ENCODE assay signal across 18 cellular contexts in the genomic region with DNA sequence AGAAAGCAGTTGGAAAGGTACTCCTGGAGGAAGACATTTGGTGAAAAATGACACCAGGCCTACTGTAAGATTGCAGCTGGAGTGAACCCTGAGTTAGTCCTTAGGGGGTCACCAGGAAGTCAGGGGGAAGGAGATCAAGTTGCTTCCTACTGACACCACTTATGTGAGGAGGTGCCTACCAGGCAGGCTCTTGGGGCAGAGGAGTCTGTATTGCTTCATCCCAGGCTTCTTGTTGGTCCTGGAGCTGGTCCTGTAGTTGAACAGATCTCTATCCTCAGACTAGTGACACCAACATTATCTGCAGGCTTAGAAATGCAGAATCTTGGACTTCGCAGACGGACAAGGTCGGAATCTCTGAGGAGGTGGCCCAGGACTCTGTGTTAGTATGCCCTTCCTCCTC.
DNase-seq lines count a peak whose midpoint lies in the region; ATAC-seq, FAIRE-seq and TF ChIP-seq lines count a peak whose summit lies in the region.
"Had no signal": no experiment of that assay in that cellular context is flagged by ENCODE, and none has a peak within 500 bp of the region (broad histone marks: within the 10 kb centered on the region; RNA-seq: fewer than 3 reads in every experiment).

No MANE protein-coding gene starts in this region.

- no peak overlapping the region for H3K9ac ChIP-seq in HepG2 (ENCODE audit: insufficient read depth, low read depth, low read length)
- H3K9ac ChIP-seq in BLaER1 treated with 17β-estradiol and CSF1 and Interleukin-3, amounts not matched to agents 10 nM and 100 nM = peak overlapping the region; percentile 63 to 86 (median 80); a peak in 21 of 22 replicates
- H3K9ac ChIP-seq in MM.1S (ENCODE audit: low read length) = no peak overlapping the region
- H3K9ac ChIP-seq: GM23248 had no signal

- no peaks in the 10 kb centered on the region for H3K36me3 ChIP-seq in HepG2 (replicated peaks in 1 of 2; ENCODE audit: control insufficient read depth in 1 of 2, insufficient read depth in 2 of 2, low read length in 2 of 2)
- no peaks in the 10 kb centered on the region for H3K36me3 ChIP-seq in right lobe of liver
- H3K36me3 ChIP-seq in BLaER1 treated with 17β-estradiol and CSF1 and Interleukin-3, amounts not matched to agents 10 nM and 100 nM = no peaks in the 10 kb centered on the region; a peak in 1 of 22 replicates
- no peaks in the 10 kb centered on the region for H3K36me3 ChIP-seq in MM.1S (replicated peaks; ENCODE audit: insufficient read depth, low read length)

- CTCF ChIA-PET in HepG2 (lab: Yijun Ruan, JAX; ENCODE audit: low intra/inter-chr PET ratio, low total read pairs) = no interaction called here

- H3K4me3 Mint-ChIP-seq in naive B cell = peak overlapping the region in 5 of 8 donors; percentile 2 to 64 (median 42)
- H3K4me3 Mint-ChIP-seq: CD4-positive, alpha-beta memory T cell; H9 had no signal

- H3K79me2 ChIP-seq in HepG2 (ENCODE audit: insufficient read depth, low read length) (no peaks in the 10 kb centered on the region), MM.1S (ENCODE audit: low read length) (no peaks in the 10 kb centered on the region)

- no peak overlapping the region for H3K4me3 ChIP-seq in HepG2 (replicated peaks in 1 of 3; ENCODE audit: insufficient read depth in 1 of 3, low read depth in 2 of 3, low read length in 3 of 3)
- no peak overlapping the region for H3K4me3 ChIP-seq in right lobe of liver
- peak overlapping the region; percentile 39 to 59 (median 56) for H3K4me3 ChIP-seq in BLaER1 treated with 17β-estradiol and CSF1 and Interleukin-3, amounts not matched to agents 10 nM and 100 nM
- no peak overlapping the region for H3K4me3 ChIP-seq in MM.1S (ENCODE audit: low read length)
- H3K4me3 ChIP-seq: GM23248 had no signal

- DNase-seq in HepG2 (ENCODE audit: low spot score) (no peak), right lobe of liver (no peak), naive B cell (no peak), MM.1S (no peak), NCI-H128 (lab: John Stamatoyannopoulos, UW; ENCODE audit: unreplicated experiment) (no peak)
- DNase-seq: Calu3; CD4-positive, alpha-beta memory T cell; COR-L47; DMS79 treated with DMSO at 0.1 percent for 48 hours; GF-D8; GM23248; H9 had no signal

- H3F3A ChIP-seq in MM.1S (ENCODE audit: insufficient read depth, low read length) = no peaks in the 10 kb centered on the region

- H3K9me2 ChIP-seq in MM.1S (replicated peaks; ENCODE audit: insufficient read depth, low read length) = no peaks in the 10 kb centered on the region

- H3K4me1 ChIP-seq in HepG2 (ENCODE audit: insufficient read depth, low read length) (peaks cover 30% of the 10 kb centered on the region), right lobe of liver (peaks cover 0 to 3% (median 0%) of the 10 kb centered on the region in 4 donors), MM.1S (ENCODE audit: low read length) (no peaks in the 10 kb centered on the region)
- H3K4me1 ChIP-seq in BLaER1 treated with 17β-estradiol and CSF1 and Interleukin-3, amounts not matched to agents 10 nM and 100 nM = peaks cover 83 to 97% (median 93%) of the 10 kb centered on the region in 10 experiments

- H3K36me3 Mint-ChIP-seq in naive B cell = no peaks in the 10 kb centered on the region
- H3K36me3 Mint-ChIP-seq: CD4-positive, alpha-beta memory T cell had no signal

- H3K9me3 ChIP-seq in HepG2 (ENCODE audit: low read length) (no peaks in the 10 kb centered on the region), right lobe of liver (no peaks in the 10 kb centered on the region), MM.1S (replicated peaks; ENCODE audit: insufficient read depth, low read length) (no peaks in the 10 kb centered on the region)
- peaks cover 7 to 21% (median 14%) of the 10 kb centered on the region in 11 experiments; a peak in 21 of 22 replicates for H3K9me3 ChIP-seq in BLaER1 treated with 17β-estradiol and CSF1 and Interleukin-3, amounts not matched to agents 10 nM and 100 nM (replicated peaks in 1 of 11)

- FAIRE-seq in HepG2 (lab: Jason Lieb, UNC) = no peak
- FAIRE-seq: GM12891, GM18507, GM19239 had no signal

- no peak for TF ChIP-seq EP300 in HepG2 (IDR thresholded peaks at IDR 0.05; ENCODE audit: low read depth in 2 of 2, low read length in 2 of 2)
- no peak for TF ChIP-seq EP300 in HepG2 (CRISPR knock-in tag; IDR thresholded peaks at IDR 0.05; ENCODE audit: borderline replicate concordance)

- peaks cover 5 to 27% (median 27%) of the 10 kb centered on the region in 3 donors for H3K4me1 Mint-ChIP-seq in naive B cell

- H3K27me3 ChIP-seq in HepG2 (ENCODE audit: control insufficient read depth in 1 of 2, insufficient read depth in 2 of 2, low read length in 2 of 2) = no peaks in the 10 kb centered on the region
- H3K27me3 ChIP-seq in right lobe of liver = no peaks in the 10 kb centered on the region
- H3K27me3 ChIP-seq in BLaER1 treated with 17β-estradiol and CSF1 and Interleukin-3, amounts not matched to agents 10 nM and 100 nM = no peaks in the 10 kb centered on the region
- H3K27me3 ChIP-seq in MM.1S (replicated peaks; ENCODE audit: insufficient read depth, low read length) = no peaks in the 10 kb centered on the region

- no peak overlapping the region; the same call in 1 of the 2 replicates for H3K4me2 ChIP-seq in HepG2 (ENCODE audit: low read depth, low read length)
- H3K4me2 ChIP-seq in BLaER1 treated with 17β-estradiol and CSF1 and Interleukin-3, amounts not matched to agents 10 nM and 100 nM = peak overlapping the region; percentile 81 to 96 (median 90)
- no peak overlapping the region for H3K4me2 ChIP-seq in MM.1S (ENCODE audit: low read depth, low read length)

- no peak for TF ChIP-seq RAD21 in HepG2 (CRISPR knock-in tag; IDR thresholded peaks at IDR 0.05)

- no peaks in the 10 kb centered on the region for H3K9me3 Mint-ChIP-seq in naive B cell
- H3K9me3 Mint-ChIP-seq: CD4-positive, alpha-beta memory T cell; H9 had no signal

- POLR2A ChIA-PET in HepG2 (lab: Yijun Ruan, JAX) = no interaction called here

- peak; percentile 38; the same call in 1 of the 3 replicates for ATAC-seq in HepG2
- ATAC-seq in right lobe of liver = no peak
- peak in 1 of 2 donors; percentile 5 for ATAC-seq in naive B cell (ENCODE audit: low read depth in 2 of 2)
- ATAC-seq in GM18909 (IDR thresholded peaks at IDR 0.05; ENCODE audit: poor library complexity, unreplicated experiment) = no peak
- ATAC-seq: HCT116 had no signal

- in situ Hi-C loops in HepG2 (cut with HindIII; ENCODE audit: extremely low pct_ligation_motif_present, low pct_unique_long_range_greater_than_20kb) = no loop called here

- intact Hi-C loops in HepG2 (cut with micrococcal nuclease; ENCODE audit: unreplicated experiment) (no loop called here), right lobe of liver (cut with DNase I) (no loop called here)

- BruUV-seq in HepG2 (replicated peaks; lab: Mats Ljungman, UMichigan) = no TSS peak

- no peak overlapping the region for H3K27ac Mint-ChIP-seq in naive B cell
- H3K27ac Mint-ChIP-seq: CD4-positive, alpha-beta memory T cell had no signal

- H4K20me1 ChIP-seq in HepG2 (ENCODE audit: insufficient read depth, low read length) = no peaks in the 10 kb centered on the region
- no peaks in the 10 kb centered on the region for H4K20me1 ChIP-seq in BLaER1 treated with 17β-estradiol and CSF1 and Interleukin-3, amounts not matched to agents 10 nM and 100 nM
- H4K20me1 ChIP-seq in MM.1S (ENCODE audit: insufficient read depth, low read length) = no peaks in the 10 kb centered on the region

- TF ChIP-seq CTCF in HepG2 (CRISPR knock-in tag; IDR thresholded peaks at IDR 0.05) (no peak), right lobe of liver (IDR thresholded peaks at IDR 0.05) (no peak), MM.1S (IDR thresholded peaks at IDR 0.05; ENCODE audit: low read length) (no peak)

- H3K27ac ChIP-seq in HepG2 (ENCODE audit: extremely low read length, insufficient read depth, low read length) (no peak overlapping the region), right lobe of liver (peak overlapping the region in 1 of 3 donors; percentile 31), MM.1S (ENCODE audit: low read length) (no peak overlapping the region)
- peak overlapping the region; percentile 61 to 97 (median 91); a peak in 21 of 22 replicates for H3K27ac ChIP-seq in BLaER1 treated with 17β-estradiol and CSF1 and Interleukin-3, amounts not matched to agents 10 nM and 100 nM
- H3K27ac ChIP-seq: GM23248 had no signal

- no CpG with 5 or more reads among the region's 3 CpGs for WGBS in HepG2 (ENCODE audit: low lambda C conversion rate)
- no CpG with 5 or more reads among the region's 3 CpGs for WGBS in right lobe of liver (ENCODE audit: insufficient coverage, low coverage, low lambda C conversion rate, missing lambda C conversion rate)

- H2AFZ ChIP-seq in HepG2 (ENCODE audit: low read length) (no peak overlapping the region), MM.1S (ENCODE audit: low read length) (no peak overlapping the region)
- H2AFZ ChIP-seq: GM23248 had no signal

- TF ChIP-seq POLR2A in HepG2 (IDR thresholded peaks at IDR 0.05; ENCODE audit: insufficient read depth in 1 of 2, low read depth in 2 of 2, low read length in 2 of 2) (no peak), right lobe of liver (IDR thresholded peaks at IDR 0.05) (no peak)

- H3K27me3 Mint-ChIP-seq in naive B cell = no peaks in the 10 kb centered on the region

TF ChIP-seq in HepG2, 621 proteins besides CTCF, POLR2A, EP300 and RAD21 (continues in another document):
- TF ChIP-seq, protein P1, sequence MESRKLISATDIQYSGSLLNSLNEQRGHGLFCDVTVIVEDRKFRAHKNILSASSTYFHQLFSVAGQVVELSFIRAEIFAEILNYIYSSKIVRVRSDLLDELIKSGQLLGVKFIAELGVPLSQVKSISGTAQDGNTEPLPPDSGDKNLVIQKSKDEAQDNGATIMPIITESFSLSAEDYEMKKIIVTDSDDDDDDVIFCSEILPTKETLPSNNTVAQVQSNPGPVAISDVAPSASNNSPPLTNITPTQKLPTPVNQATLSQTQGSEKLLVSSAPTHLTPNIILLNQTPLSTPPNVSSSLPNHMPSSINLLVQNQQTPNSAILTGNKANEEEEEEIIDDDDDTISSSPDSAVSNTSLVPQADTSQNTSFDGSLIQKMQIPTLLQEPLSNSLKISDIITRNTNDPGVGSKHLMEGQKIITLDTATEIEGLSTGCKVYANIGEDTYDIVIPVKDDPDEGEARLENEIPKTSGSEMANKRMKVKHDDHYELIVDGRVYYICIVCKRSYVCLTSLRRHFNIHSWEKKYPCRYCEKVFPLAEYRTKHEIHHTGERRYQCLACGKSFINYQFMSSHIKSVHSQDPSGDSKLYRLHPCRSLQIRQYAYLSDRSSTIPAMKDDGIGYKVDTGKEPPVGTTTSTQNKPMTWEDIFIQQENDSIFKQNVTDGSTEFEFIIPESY (CRISPR knock-in tag; IDR thresholded peaks at IDR 0.05) = no peak
- TF ChIP-seq RFX1 (IDR thresholded peaks at IDR 0.05) (no peak), ZNF354B (CRISPR knock-in tag; IDR thresholded peaks at IDR 0.05) (no peak)

Comparison
In these comparisons a context has a peak if more than half of its experiments do, and no peak if none do; other contexts are left out.
1. H3K27ac ChIP-seq: peak in BLaER1 treated with 17β-estradiol and CSF1 and Interleukin-3, amounts not matched to agents 10 nM and 100 nM (11 of 11); none in HepG2 (single experiment) and MM.1S (single experiment).
2. H3K4me2 ChIP-seq: peak in BLaER1 treated with 17β-estradiol and CSF1 and Interleukin-3, amounts not matched to agents 10 nM and 100 nM (11 of 11); none in HepG2 (single experiment) and MM.1S (single experiment).
3. H3K4me3 ChIP-seq: peak in BLaER1 treated with 17β-estradiol and CSF1 and Interleukin-3, amounts not matched to agents 10 nM and 100 nM (10 of 10); none in HepG2 (0 of 3), right lobe of liver (0 of 3) and MM.1S (single experiment).
4. H3K9ac ChIP-seq: peak in BLaER1 treated with 17β-estradiol and CSF1 and Interleukin-3, amounts not matched to agents 10 nM and 100 nM (11 of 11); none in HepG2 (single experiment) and MM.1S (single experiment).